In genomic region chr2:85604133-85604444, GRCh38 we compare ENCODE assay signal across 8 cellular contexts. TPM values are rescaled to one million over a fixed set of nuclear protein-coding genes. Genes with fewer than 3 reads are reported as not detected.
DNase-seq lines count a peak whose midpoint lies in the region; ATAC-seq and TF ChIP-seq lines count a peak whose summit lies in the region.
"Not testable (repeated sequence)": the region's sequence is repeated elsewhere in the genome, so short reads cannot be mapped to it uniquely, and the experiment has no call there.

No MANE protein-coding gene starts in this region.

- H3K36me3 ChIP-seq in ES-I3 (ENCODE audit: insufficient read depth, low read length) (peaks cover 11% of the 10 kb centered on the region; the same call in 1 of the 2 replicates), sigmoid colon (peaks cover 0 to 44% (median 2%) of the 10 kb centered on the region in 4 donors), upper lobe of right lung (peaks cover 22% of the 10 kb centered on the region)

- not testable (repeated sequence) for H3K9me3 Mint-ChIP-seq in activated T-cell treated with anti-CD3 and anti-CD28 coated beads, Interleukin-2, amount 50 U/mL, for 4 hours; chondrocyte (ENCODE audit: low read depth); glutamatergic neuron (ENCODE audit: unreplicated experiment); naive B cell

- H3K4me1 Mint-ChIP-seq in activated T-cell treated with anti-CD3 and anti-CD28 coated beads, Interleukin-2, amount 50 U/mL, for 4 hours (ENCODE audit: low read depth): peaks cover 29% of the 10 kb centered on the region
- H3K4me1 Mint-ChIP-seq in chondrocyte (ENCODE audit: low read depth) (peaks cover 68% of the 10 kb centered on the region), naive B cell (peaks cover 21 to 64% (median 54%) of the 10 kb centered on the region in 3 donors)
- H3K4me1 Mint-ChIP-seq in glutamatergic neuron (ENCODE audit: low read depth, unreplicated experiment): not testable (repeated sequence)

- intact Hi-C loops in sigmoid colon (cut with DNase I): loop anchor here (5.0 kb wide), 1 partner anchor 42 kb away; the partner anchor contains the start of gene GGCX
- intact Hi-C loops in upper lobe of right lung (cut with DNase I): not testable (repeated sequence)

- H3K27me3 ChIP-seq in sigmoid colon, upper lobe of right lung: not testable (repeated sequence)

- TF ChIP-seq EP300 in sigmoid colon (IDR thresholded peaks at IDR 0.05): not testable (repeated sequence)

- H3K27ac ChIP-seq in sigmoid colon (peak overlapping the region; percentile 24 to 97 (median 50)), upper lobe of right lung (peak overlapping the region; percentile 89)

- H3K27me3 Mint-ChIP-seq in activated T-cell treated with anti-CD3 and anti-CD28 coated beads, Interleukin-2, amount 50 U/mL, for 4 hours (ENCODE audit: low read depth); chondrocyte (ENCODE audit: low read depth); glutamatergic neuron (ENCODE audit: unreplicated experiment); naive B cell: not testable (repeated sequence)

- not testable (repeated sequence) for H3K36me3 Mint-ChIP-seq in activated T-cell treated with anti-CD3 and anti-CD28 coated beads, Interleukin-2, amount 50 U/mL, for 4 hours (ENCODE audit: insufficient read depth); chondrocyte (ENCODE audit: low read depth); glutamatergic neuron (ENCODE audit: unreplicated experiment); naive B cell

- TF ChIP-seq CTCF in chondrocyte (IDR thresholded peaks at IDR 0.05); glutamatergic neuron (IDR thresholded peaks at IDR 0.05; ENCODE audit: partially characterized antibody, unreplicated experiment); sigmoid colon (IDR thresholded peaks at IDR 0.05); upper lobe of right lung (IDR thresholded peaks at IDR 0.05): not testable (repeated sequence)

- H3K27ac Mint-ChIP-seq in chondrocyte (ENCODE audit: unreplicated experiment): peak overlapping the region; percentile 96
- H3K27ac Mint-ChIP-seq in glutamatergic neuron (ENCODE audit: unreplicated experiment); naive B cell: not testable (repeated sequence)

- peak overlapping the region; percentile 84 for H3K4me3 Mint-ChIP-seq in activated T-cell treated with anti-CD3 and anti-CD28 coated beads, Interleukin-2, amount 50 U/mL, for 4 hours
- H3K4me3 Mint-ChIP-seq in chondrocyte (ENCODE audit: unreplicated experiment): peak overlapping the region; percentile 80
- peak overlapping the region; percentile 56 for H3K4me3 Mint-ChIP-seq in glutamatergic neuron (ENCODE audit: unreplicated experiment)
- H3K4me3 Mint-ChIP-seq in naive B cell: peak overlapping the region; percentile 38 to 96 (median 87)

- H3K4me3 ChIP-seq in sigmoid colon: peak overlapping the region in 2 of 4 donors; percentile 76 to 78
- peak overlapping the region; percentile 79 for H3K4me3 ChIP-seq in upper lobe of right lung

- TF ChIP-seq POLR2A in sigmoid colon (IDR thresholded peaks at IDR 0.05): not testable (repeated sequence)

- H3K4me1 ChIP-seq in ES-I3 (ENCODE audit: insufficient read depth, low read length): not testable (repeated sequence)
- H3K4me1 ChIP-seq in sigmoid colon (peaks cover 0 to 48% (median 42%) of the 10 kb centered on the region in 4 donors), upper lobe of right lung (peaks cover 48% of the 10 kb centered on the region)

- H3K9me3 ChIP-seq in ES-I3 (ENCODE audit: control insufficient read depth, insufficient read depth, low read length); sigmoid colon; upper lobe of right lung: not testable (repeated sequence)

- WGBS in sigmoid colon, 2 donors: 79 to 84% methylated on average over 3 of the region's 3 CpGs

- 0 out of 2 replicates have a peak overlapping the region, but pooled peaks have one; percentile 27 for H3K9ac ChIP-seq in ES-I3 (ENCODE audit: low read depth, low read length)

- ATAC-seq in activated T-cell treated with anti-CD3 and anti-CD28 coated beads, Interleukin-2, amount 50 U/mL, for 4 hours; naive B cell (ENCODE audit: low read depth in 2 of 2); upper lobe of right lung: not testable (repeated sequence)

- peak; percentile 68 for DNase-seq in NOMO-1 treated with DMSO at 0.1 percent for 48 hours (lab: John Stamatoyannopoulos, UW; ENCODE audit: unreplicated experiment)
- DNase-seq in activated T-cell treated with anti-CD3 and anti-CD28 coated beads, Interleukin-2, amount 50 U/mL, for 4 hours; chondrocyte (ENCODE audit: low spot score); glutamatergic neuron; naive B cell; sigmoid colon; upper lobe of right lung: not testable (repeated sequence)

RNA-seq across cellular contexts. Expression of gene TMEM150A, which starts 1.6 kb away (rescaled TPM):
- 10 to 100 TPM in 2 of 3 donors, 1 to 10 TPM in 1; 9.7 to 11.9 (median 10.5) TPM for total RNA-seq in activated T-cell treated with anti-CD3 and anti-CD28 coated beads, Interleukin-2, amount 50 U/mL, for 4 hours
- total RNA-seq in chondrocyte (17.1 to 19.9 TPM (median 17.9 TPM) in 3 replicates), glutamatergic neuron (ENCODE audit: unreplicated experiment) (18.1 TPM), sigmoid colon (10 to 100 TPM; 18.4 to 29.9 (median 22.1) TPM), upper lobe of right lung (31.5 TPM)
- polyA plus RNA-seq in naive B cell (ENCODE audit: low read depth in 6 of 6) (10 to 100 TPM; 11.8 to 25.0 (median 14.5) TPM), sigmoid colon (10 to 100 TPM in 2 of 3 donors, 1 to 10 TPM in 1; 7.4 to 12.0 (median 11.6) TPM)

RNA-seq across cellular contexts. Expression of gene C2orf68, which starts 7.8 kb away (rescaled TPM):
- total RNA-seq in activated T-cell treated with anti-CD3 and anti-CD28 coated beads, Interleukin-2, amount 50 U/mL, for 4 hours: 10 to 100 TPM; 17.1 to 21.0 (median 18.1) TPM
- total RNA-seq in chondrocyte (19.4 to 33.9 TPM (median 21.3 TPM) in 3 replicates), glutamatergic neuron (ENCODE audit: unreplicated experiment) (51.0 TPM), sigmoid colon (10 to 100 TPM; 10.6 to 13.0 (median 12.8) TPM), upper lobe of right lung (37.9 TPM)
- polyA plus RNA-seq in naive B cell (ENCODE audit: low read depth in 6 of 6) (10 to 100 TPM; 13.8 to 21.7 (median 21.4) TPM), sigmoid colon (10 to 100 TPM; 18.6 to 23.0 (median 21.3) TPM)

RNA-seq across cellular contexts. Expression of gene RNF181, which starts 8.5 kb away (rescaled TPM):
- 100 to 1,000 TPM in 1 of 3 donors, 10 to 100 TPM in 2; 87.8 to 108 (median 94.0) TPM for total RNA-seq in activated T-cell treated with anti-CD3 and anti-CD28 coated beads, Interleukin-2, amount 50 U/mL, for 4 hours
- total RNA-seq in chondrocyte (76.3 to 93.9 TPM (median 89.4 TPM) in 3 replicates), glutamatergic neuron (ENCODE audit: unreplicated experiment) (75.1 TPM), sigmoid colon (100 to 1,000 TPM; 124 to 175 (median 141) TPM), upper lobe of right lung (85.9 TPM)
- polyA plus RNA-seq in naive B cell (ENCODE audit: low read depth in 6 of 6) (100 to 1,000 TPM; 152 to 207 (median 187) TPM), sigmoid colon (100 to 1,000 TPM; 165 to 190 (median 179) TPM)

RNA-seq across cellular contexts. Expression of gene USP39, which starts 11.9 kb away (rescaled TPM):
- 100 to 1,000 TPM; 106 to 110 (median 107) TPM for total RNA-seq in activated T-cell treated with anti-CD3 and anti-CD28 coated beads, Interleukin-2, amount 50 U/mL, for 4 hours
- total RNA-seq in chondrocyte (34.7 to 40.4 TPM (median 35.1 TPM) in 3 replicates), glutamatergic neuron (ENCODE audit: unreplicated experiment) (55.0 TPM), sigmoid colon (100 to 1,000 TPM in 1 of 4 donors, 10 to 100 TPM in 3; 56.4 to 136 (median 72.0) TPM), upper lobe of right lung (37.0 TPM)
- polyA plus RNA-seq in naive B cell (ENCODE audit: low read depth in 6 of 6) (10 to 100 TPM; 40.4 to 74.6 (median 58.7) TPM), sigmoid colon (10 to 100 TPM; 39.9 to 49.2 (median 41.4) TPM)

RNA-seq across cellular contexts. Expression of gene VAMP5, which starts 19.9 kb away (rescaled TPM):
- total RNA-seq in activated T-cell treated with anti-CD3 and anti-CD28 coated beads, Interleukin-2, amount 50 U/mL, for 4 hours: 10 to 100 TPM in 1 of 3 donors, 1 to 10 TPM in 2; 7.3 to 12.1 (median 9.3) TPM
- total RNA-seq in chondrocyte: 1.8 to 2.4 TPM in 2 of 3 replicates, not detected in the other
- 1.4 TPM for total RNA-seq in glutamatergic neuron (ENCODE audit: unreplicated experiment)
- 10 to 100 TPM; 33.3 to 68.5 (median 49.9) TPM for polyA plus RNA-seq in naive B cell (ENCODE audit: low read depth in 6 of 6)
- 10 to 100 TPM; 51.2 to 97.5 (median 69.6) TPM for total RNA-seq in sigmoid colon
- polyA plus RNA-seq in sigmoid colon: 10 to 100 TPM; 51.8 to 93.7 (median 68.0) TPM
- 84.8 TPM for total RNA-seq in upper lobe of right lung
